Comparison of ENCODE assay signal across 21 cellular contexts in genomic region chr17:72240333-72240732, GRCh38.
"Had no signal": no experiment of that assay in that cellular context is flagged by ENCODE, and none has a peak within 500 bp of the region (broad histone marks: within the 10 kb centered on the region; RNA-seq: fewer than 3 reads in every experiment).

No MANE protein-coding gene starts in this region.

- H3K4me3 Mint-ChIP-seq: activated B cell treated with CpG ODN at 0.5 μM for 24 hours; activated CD4-positive, alpha-beta memory T cell treated with anti-CD3 and anti-CD28 coated beads, Interleukin-2, amount 10 ng/mL, durations not matched to agents 7 days and 5 days; activated T-cell treated with anti-CD3 and anti-CD28 coated beads, Interleukin-2, amount 50 U/mL, for 24 hours; naive B cell; neural progenitor cell; stimulated activated naive CD8-positive, alpha-beta T cell treated with anti-CD3 and anti-CD28 coated beads, Interleukin-15, amount 100 ng/mL, for 72 hours had no signal

- H3K4me1 ChIP-seq: ascending aorta, foreskin keratinocyte, psoas muscle, vagina had no signal

- H3K9me3 ChIP-seq: ascending aorta, ovary, vagina had no signal

- H3K79me2 ChIP-seq: hepatocyte had no signal

- ATAC-seq: foreskin keratinocyte; left cardiac atrium; mucosa of descending colon; psoas muscle; right cardiac atrium; stimulated activated naive CD8-positive, alpha-beta T cell treated with anti-CD3 and anti-CD28 coated beads, Interleukin-15, amount 100 ng/mL, for 72 hours had no signal

- H3K4me2 ChIP-seq: hepatocyte, neural progenitor cell had no signal

- H3K27ac ChIP-seq: ascending aorta, coronary artery, foreskin keratinocyte, hepatocyte, neural progenitor cell, ovary, psoas muscle, vagina had no signal

- H3K4me1 Mint-ChIP-seq: activated B cell treated with CpG ODN at 0.5 μM for 24 hours; activated CD4-positive, alpha-beta memory T cell treated with anti-CD3 and anti-CD28 coated beads, Interleukin-2, amount 10 ng/mL, durations not matched to agents 7 days and 5 days; naive B cell; stimulated activated naive CD8-positive, alpha-beta T cell treated with anti-CD3 and anti-CD28 coated beads, Interleukin-15, amount 100 ng/mL, for 72 hours had no signal

- H3K9ac ChIP-seq: neural progenitor cell had no signal

- H3K4me3 ChIP-seq: ascending aorta, coronary artery, hepatocyte, mucosa of descending colon, neural progenitor cell, ovary, psoas muscle, vagina had no signal

- H2AFZ ChIP-seq: hepatocyte, neural progenitor cell had no signal

- H3K27me3 ChIP-seq: ascending aorta, hepatocyte, neural progenitor cell, ovary, vagina had no signal

- DNase-seq: activated B cell treated with CpG ODN at 0.5 μM for 24 hours; activated CD4-positive, alpha-beta memory T cell treated with anti-CD3 and anti-CD28 coated beads, Interleukin-2, amount 10 ng/mL, durations not matched to agents 7 days and 5 days; activated CD4-positive, alpha-beta T cell treated with anti-CD3 and anti-CD28 coated beads for 4 hours; activated naive CD4-positive, alpha-beta T cell treated with Interleukin-2 at 50 U/mL for 16 hours; activated T-cell treated with anti-CD3 and anti-CD28 coated beads, Interleukin-2, amount 50 U/mL, for 24 hours; foreskin keratinocyte; left cardiac atrium; mesenchymal stem cell; mucosa of descending colon; naive B cell; ovary; psoas muscle; right cardiac atrium; stimulated activated naive CD8-positive, alpha-beta T cell treated with anti-CD3 and anti-CD28 coated beads, Interleukin-15, amount 100 ng/mL, for 72 hours; trophoblast cell had no signal

- H3K36me3 Mint-ChIP-seq: naive B cell, neural progenitor cell had no signal

- H3K27ac Mint-ChIP-seq: activated B cell treated with CpG ODN at 0.5 μM for 24 hours; activated CD4-positive, alpha-beta memory T cell treated with anti-CD3 and anti-CD28 coated beads, Interleukin-2, amount 10 ng/mL, durations not matched to agents 7 days and 5 days; activated T-cell treated with anti-CD3 and anti-CD28 coated beads, Interleukin-2, amount 50 U/mL, for 24 hours; activated T-helper 2 cell treated with anti-CD3 and anti-CD28 coated beads, Interferon-gamma antibody, Interleukin-2, Interleukin-4, amounts not matched to agents 10 μg/mL and 5 μg/mL and 100 μg/mL, durations not matched to agents 14 hours and 24 hours and 36 hours; naive B cell; neural progenitor cell had no signal

- H3K36me3 ChIP-seq: ascending aorta, neural progenitor cell, ovary, vagina had no signal
